11 cellular contexts compared by ENCODE assay signal in genomic region chr10:52864459-52865106, GRCh38.
DNase-seq lines count a peak whose midpoint lies in the region; ATAC-seq and TF ChIP-seq lines count a peak whose summit lies in the region.
"Had no signal": no experiment of that assay in that cellular context is flagged by ENCODE, and none has a peak within 500 bp of the region (broad histone marks: within the 10 kb centered on the region; RNA-seq: fewer than 3 reads in every experiment).

No MANE protein-coding gene starts in this region.

- H3K18ac ChIP-seq in mesenchymal stem cell (ENCODE audit: low read depth in 1 of 2, low read length in 2 of 2) = peak overlapping the region; percentile 6 to 97

- TF ChIP-seq CTCF in choroid plexus epithelial cell (conservative IDR thresholded peaks at IDR 0.05; ENCODE audit: low read depth, low read length) (no peak), GM10266 (IDR thresholded peaks at IDR 0.05; ENCODE audit: control insufficient read depth, insufficient read depth, low read depth, missing control alignments) (no peak)

- WGBS in mesenchymal stem cell = 38% methylated on average over 10 of the region's 10 CpGs

- H4K91ac ChIP-seq in mesenchymal stem cell (ENCODE audit: low read length) = peak overlapping the region; percentile 12

- H3K27me3 ChIP-seq in HUES48 (ENCODE audit: control insufficient read depth, insufficient read depth, low read length) (no peaks in the 10 kb centered on the region), mesenchymal stem cell (ENCODE audit: control insufficient read depth in 1 of 2, insufficient read depth in 1 of 2, low read length in 2 of 2) (no peaks in the 10 kb centered on the region)

- H2BK12ac ChIP-seq in mesenchymal stem cell (ENCODE audit: low read length in 2 of 2) = peak overlapping the region; percentile 29 to 100

- peak overlapping the region; percentile 94 for H2AK5ac ChIP-seq in mesenchymal stem cell (ENCODE audit: low read length, severe bottlenecking)

- H3K4me2 ChIP-seq in mesenchymal stem cell (ENCODE audit: low read length, poor library complexity, severe bottlenecking) = no peak overlapping the region

- H3K14ac ChIP-seq in mesenchymal stem cell (ENCODE audit: low read length in 2 of 2) = peak overlapping the region in 1 of 2 experiments; percentile 80

- no peaks in the 10 kb centered on the region for H3K79me1 ChIP-seq in mesenchymal stem cell (replicated peaks; ENCODE audit: low read length, poor library complexity, severe bottlenecking)

- H2BK15ac ChIP-seq in mesenchymal stem cell (ENCODE audit: low read depth, poor library complexity, severe bottlenecking) = no peak overlapping the region

- peak overlapping the region; percentile 89 for H2BK5ac ChIP-seq in mesenchymal stem cell (ENCODE audit: low read depth, low read length, poor library complexity, severe bottlenecking)

- H3K4ac ChIP-seq in mesenchymal stem cell (ENCODE audit: low read depth in 1 of 2, low read length in 2 of 2) = peak overlapping the region; percentile 71 to 89

- H4K8ac ChIP-seq in mesenchymal stem cell (ENCODE audit: low read length) = peak overlapping the region; percentile 74

- no peak overlapping the region for H3K23ac ChIP-seq in mesenchymal stem cell (ENCODE audit: low read length in 2 of 2)

- H2BK120ac ChIP-seq in mesenchymal stem cell (ENCODE audit: low read depth, low read length) = peak overlapping the region; percentile 24

- H3K27ac ChIP-seq in HUES48 (ENCODE audit: low read depth, low read length) = peak overlapping the region; percentile 80
- peak overlapping the region; percentile 98 for H3K27ac ChIP-seq in mesenchymal stem cell (ENCODE audit: low read length, poor library complexity, severe bottlenecking)

- H3K9ac ChIP-seq in HUES48 (ENCODE audit: low read depth, low read length) (0 out of 2 replicates have a peak overlapping the region, but pooled peaks have one; percentile 16), mesenchymal stem cell (ENCODE audit: low read length) (no peak overlapping the region)

- DNase-seq in EH (ENCODE audit: low read depth) (peak; percentile 96), choroid plexus epithelial cell (ENCODE audit: low read depth) (peak; percentile 100), mesenchymal stem cell (peak; percentile 99), GM10266 (ENCODE audit: extremely low spot score) (no peak)
- no peak for DNase-seq in activated CD4-positive, CD25-positive, alpha-beta regulatory T cell (lab: John Stamatoyannopoulos, UW)
- DNase-seq: activated B cell treated with CpG ODN at 0.5 μM for 24 hours; CD8-positive, alpha-beta T cell; NCI-H1105 had no signal

- H3K9me3 ChIP-seq in HUES48 (ENCODE audit: control insufficient read depth, insufficient read depth, low read length) = peaks cover 27% of the 10 kb centered on the region
- peaks cover 8% of the 10 kb centered on the region for H3K9me3 ChIP-seq in mesenchymal stem cell (ENCODE audit: control insufficient read depth, low read length)

- H3K4me1 ChIP-seq in HUES48 (ENCODE audit: control insufficient read depth, insufficient read depth, low read length) = peaks cover 13% of the 10 kb centered on the region
- peaks cover 9% of the 10 kb centered on the region for H3K4me1 ChIP-seq in mesenchymal stem cell (ENCODE audit: control insufficient read depth, insufficient read depth, low read depth, low read length)

- no peak overlapping the region for H3K4me3 ChIP-seq in HUES48 (ENCODE audit: low read depth, low read length)
- H3K4me3 ChIP-seq in choroid plexus epithelial cell (ENCODE audit: low read depth, low read length) = no peak overlapping the region
- no peak overlapping the region for H3K4me3 ChIP-seq in mesenchymal stem cell (ENCODE audit: insufficient read depth in 1 of 2, low read depth in 1 of 2, low read length in 2 of 2)

- ATAC-seq in GM18517 (IDR thresholded peaks at IDR 0.05; ENCODE audit: unreplicated experiment) (no peak), GM21723 (IDR thresholded peaks at IDR 0.05; ENCODE audit: unreplicated experiment) (no peak)
- ATAC-seq: CD8-positive, alpha-beta T cell had no signal

- H2AFZ ChIP-seq in mesenchymal stem cell (ENCODE audit: low read depth, low read length) = no peak overlapping the region

- H3K36me3 ChIP-seq in HUES48 (ENCODE audit: control insufficient read depth, insufficient read depth, low read length) (no peaks in the 10 kb centered on the region), mesenchymal stem cell (ENCODE audit: control insufficient read depth in 1 of 2, insufficient read depth in 2 of 2, low read depth in 1 of 2, low read length in 2 of 2) (peaks cover 0 to 3% of the 10 kb centered on the region in 2 experiments)

Comparison
In these comparisons a context has a peak if more than half of its experiments do, and no peak if none do; other contexts are left out.
1. DNase-seq: peak in EH (single experiment), choroid plexus epithelial cell (single experiment) and mesenchymal stem cell (single experiment); none in activated CD4-positive, CD25-positive, alpha-beta regulatory T cell (0 of 4) and GM10266 (single experiment).